ENCODE assay signal across 9 cellular contexts in the genomic region with DNA sequence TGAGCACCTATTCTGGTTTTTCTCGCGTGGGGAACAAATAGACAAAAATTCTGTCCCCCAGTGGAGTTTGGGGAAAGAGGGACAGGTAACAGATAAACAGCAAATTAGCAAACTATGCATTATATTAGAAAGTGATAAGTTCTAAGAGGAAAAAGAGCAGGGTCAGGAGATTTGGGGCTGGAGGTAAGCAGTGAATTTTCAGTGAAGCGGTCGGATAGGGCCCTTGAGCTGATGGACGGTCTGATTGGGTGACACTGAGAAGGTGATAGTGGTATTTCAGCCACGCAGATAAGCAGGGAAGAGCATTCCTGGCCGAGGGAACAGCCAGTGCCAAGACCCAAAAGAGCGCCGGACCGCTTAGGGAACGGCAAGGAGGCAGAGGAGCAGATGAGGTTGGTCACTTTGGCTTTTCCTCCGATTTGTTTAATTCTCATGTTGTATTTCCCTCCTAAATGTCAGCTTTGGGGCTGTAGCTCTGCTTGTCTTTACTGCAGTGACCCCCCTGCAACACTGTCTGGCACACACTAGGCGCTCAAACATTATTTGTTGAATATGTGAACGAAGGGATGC. TPM values are rescaled to one million over a fixed set of nuclear protein-coding genes. Genes with fewer than 3 reads are reported as not detected.
DNase-seq lines count a peak whose midpoint lies in the region; ATAC-seq and TF ChIP-seq lines count a peak whose summit lies in the region.
"Had no signal": no experiment of that assay in that cellular context is flagged by ENCODE, and none has a peak within 500 bp of the region (broad histone marks: within the 10 kb centered on the region; RNA-seq: fewer than 3 reads in every experiment).

No MANE protein-coding gene starts in this region.

- TF ChIP-seq CTCF in cardiac muscle cell (IDR thresholded peaks at IDR 0.05; ENCODE audit: low read depth, low read length) (no peak), coronary artery (IDR thresholded peaks at IDR 0.05) (no peak), type B pancreatic cell (conservative IDR thresholded peaks at IDR 0.05) (no peak)

- peaks cover 85% of the 10 kb centered on the region for H3K27me3 Mint-ChIP-seq in type B pancreatic cell

- no peaks in the 10 kb centered on the region for H3K4me1 Mint-ChIP-seq in type B pancreatic cell (ENCODE audit: unreplicated experiment)

- peaks cover 88% of the 10 kb centered on the region for H3K27me3 ChIP-seq in cardiac muscle cell

- H3K36me3 ChIP-seq in cardiac muscle cell (no peaks in the 10 kb centered on the region), mesodermal cell (ENCODE audit: control insufficient read depth, insufficient read depth, low read length) (no peaks in the 10 kb centered on the region)

- H3K4me1 ChIP-seq in cardiac muscle cell (ENCODE audit: low read depth), result no peaks in the 10 kb centered on the region
- H3K4me1 ChIP-seq in mesodermal cell (ENCODE audit: control insufficient read depth, insufficient read depth, low read length, poor library complexity, severe bottlenecking), result no peaks in the 10 kb centered on the region

- ATAC-seq in HG03432 (IDR thresholded peaks at IDR 0.05; ENCODE audit: unreplicated experiment), result no peak

- no peaks in the 10 kb centered on the region for H3K36me3 Mint-ChIP-seq in type B pancreatic cell
- H3K36me3 Mint-ChIP-seq: CD4-positive, CD25-positive, alpha-beta regulatory T cell had no signal

- WGBS in mesodermal cell (ENCODE audit: insufficient coverage in 2 of 2), 2 experiments, result 19 to 32% methylated on average over 9 to 11 of the region's 14 CpGs

- no peak for DNase-seq in cardiac muscle cell (ENCODE audit: low read depth in 1 of 2, low spot score in 1 of 2)
- DNase-seq in cardiac septum (ENCODE audit: low spot score), result no peak
- DNase-seq in coronary artery (ENCODE audit: low spot score), result no peak
- DNase-seq in type B pancreatic cell (ENCODE audit: extremely low spot score, unreplicated experiment), result no peak
- no peak for DNase-seq in GM19238 (ENCODE audit: insufficient read length, low spot score)
- no peak for DNase-seq in NCI-H2081 treated with DMSO at 0.1 percent for 48 hours (lab: John Stamatoyannopoulos, UW)
- DNase-seq: CD4-positive, CD25-positive, alpha-beta regulatory T cell had no signal

- no peaks in the 10 kb centered on the region for H3K9me3 Mint-ChIP-seq in type B pancreatic cell

- H3K9me3 ChIP-seq in cardiac muscle cell (ENCODE audit: low read depth), result no peaks in the 10 kb centered on the region
- H3K9me3 ChIP-seq in mesodermal cell (ENCODE audit: control insufficient read depth, low read length), result no peaks in the 10 kb centered on the region

- intact Hi-C loops in cardiac septum (cut with DNase I), result loop anchor here (2.0 kb wide), 1 partner anchor 22 kb away; no protein-coding TSS in a partner anchor

- peak overlapping the region; percentile 19 for H3K4me3 ChIP-seq in cardiac muscle cell
- H3K4me3 ChIP-seq in coronary artery, result peak overlapping the region; percentile 86
- peak overlapping the region; percentile 28 for H3K4me3 ChIP-seq in mesodermal cell (ENCODE audit: extremely low read depth, insufficient read depth, low read length, poor library complexity, severe bottlenecking)

- H3K27ac Mint-ChIP-seq in type B pancreatic cell, result peak overlapping the region; percentile 34

- H3K27ac ChIP-seq in cardiac muscle cell (no peak overlapping the region), coronary artery (peak overlapping the region; percentile 32 to 75), mesodermal cell (ENCODE audit: low read depth, low read length, severe bottlenecking) (no peak overlapping the region)

- peak overlapping the region; percentile 87 for H3K4me3 Mint-ChIP-seq in type B pancreatic cell

RNA-seq across cellular contexts. Expression of a gene that starts 1.0 kb away (rescaled TPM):
- total RNA-seq in cardiac muscle cell (2.1 and 2.2 TPM in 2 replicates), cardiac septum (17.4 TPM), type B pancreatic cell (ENCODE audit: low replicate concordance) (4.9 and 8.1 TPM in 2 replicates)
- polyA plus RNA-seq in cardiac muscle cell, result 0.84 and 4.2 TPM in 2 replicates
- 1.2 TPM for polyA plus RNA-seq in mesodermal cell (2013, experiment 1 of 2)
- 2.3 TPM for polyA plus RNA-seq in mesodermal cell (2013, experiment 2 of 2)

Comparison
In these comparisons a context has a peak if more than half of its experiments do, and no peak if none do; other contexts are left out.
1. H3K27ac ChIP-seq: peak in coronary artery (2 of 2); none in cardiac muscle cell (single experiment) and mesodermal cell (single experiment).
2. H3K4me3 ChIP-seq: peak in every context shown above with its lines; median percentile 86 in coronary artery; 28 in mesodermal cell; 19 in cardiac muscle cell.